Comparison of ENCODE assay signal across 25 cellular contexts in the genomic region with DNA sequence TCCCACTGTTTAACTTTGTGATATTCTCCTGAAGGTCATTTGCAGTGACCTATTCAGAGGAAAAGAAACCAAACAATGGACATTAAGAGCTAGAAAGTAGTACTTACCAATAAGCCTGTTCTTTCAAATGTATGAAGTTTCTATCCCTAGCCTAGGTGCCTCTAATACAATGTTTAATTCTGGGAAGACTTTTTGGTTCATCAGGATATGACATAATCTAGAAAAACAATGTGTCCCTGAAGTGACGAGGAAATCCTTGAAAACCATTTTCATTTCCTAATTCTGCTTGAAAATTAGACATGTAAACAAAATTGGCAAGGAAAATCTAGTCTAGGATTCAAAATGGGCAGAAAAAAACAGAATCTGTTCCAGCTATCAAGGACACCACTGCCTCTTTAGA.
"Had no signal": no experiment of that assay in that cellular context is flagged by ENCODE, and none has a peak within 500 bp of the region (broad histone marks: within the 10 kb centered on the region; RNA-seq: fewer than 3 reads in every experiment).

No MANE protein-coding gene starts in this region.

- ATAC-seq: activated T-helper 17 cell treated with anti-CD3 and anti-CD28 coated beads, Interleukin-2, amount 50 U/mL, for 72 hours; esophagus mucosa; left cardiac atrium; naive thymus-derived CD4-positive, alpha-beta T cell; SK-N-SH treated with all-trans-retinoic acid at 6 μM for 48 hours; T-helper 17 cell; upper lobe of right lung had no signal

- H3K27me3 ChIP-seq: ascending aorta, cardiac muscle cell, right atrium auricular region, stomach, tibial artery, upper lobe of right lung had no signal

- H3K4me3 ChIP-seq: ascending aorta, cardiac muscle cell, right atrium auricular region, stomach, tibial artery, upper lobe of right lung had no signal

- H3K27ac ChIP-seq: cardiac muscle cell, right atrium auricular region, tibial artery, upper lobe of right lung had no signal

- H3K4me1 Mint-ChIP-seq: activated T-helper 17 cell treated with anti-CD3 and anti-CD28 coated beads, Interleukin-2, amount 50 U/mL, for 72 hours had no signal

- H3K9me3 Mint-ChIP-seq: activated T-helper 17 cell treated with anti-CD3 and anti-CD28 coated beads, Interleukin-2, amount 50 U/mL, for 72 hours; brain had no signal

- H3K27ac Mint-ChIP-seq: activated B cell treated with CpG ODN at 0.5 μM for 24 hours; activated CD4-positive, alpha-beta T cell treated with anti-CD3 and anti-CD28 coated beads for 36 hours; activated T-helper 17 cell treated with anti-CD3 and anti-CD28 coated beads, Interleukin-2, amount 50 U/mL, for 72 hours; brain had no signal

- H3K9me3 ChIP-seq: ascending aorta, right atrium auricular region, stomach, tibial artery, upper lobe of right lung had no signal

- DNase-seq: activated B cell treated with CpG ODN at 0.5 μM for 24 hours; activated CD4-positive, alpha-beta T cell treated with anti-CD3 and anti-CD28 coated beads for 36 hours; activated CD8-positive, alpha-beta memory T cell treated with anti-CD3 and anti-CD28 coated beads for 24 hours; activated gamma-delta T cell treated with Interleukin-2 at 50 U/mL for 16 hours; activated T-cell treated with anti-CD3 and anti-CD28 coated beads, Interleukin-2, amount 50 U/mL, for 1 hour; cortex of kidney; foreskin fibroblast; head of caudate nucleus; hippocampal formation; left cardiac atrium; midbrain; naive thymus-derived CD4-positive, alpha-beta T cell; occipital lobe; stimulated activated CD4-positive, alpha-beta T cell treated with anti-CD3 and anti-CD28 coated beads, Interleukin-2, amount 100 ng/mL, for 48 hours; stomach; T-helper 17 cell; tibial artery; upper lobe of right lung had no signal

- H3K4me3 Mint-ChIP-seq: activated B cell treated with CpG ODN at 0.5 μM for 24 hours; activated CD4-positive, alpha-beta T cell treated with anti-CD3 and anti-CD28 coated beads for 36 hours; activated T-helper 17 cell treated with anti-CD3 and anti-CD28 coated beads, Interleukin-2, amount 50 U/mL, for 72 hours; brain; naive thymus-derived CD4-positive, alpha-beta T cell; T-helper 17 cell had no signal

- H3K27me3 Mint-ChIP-seq: activated B cell treated with CpG ODN at 0.5 μM for 24 hours; activated CD4-positive, alpha-beta T cell treated with anti-CD3 and anti-CD28 coated beads for 36 hours; activated T-helper 17 cell treated with anti-CD3 and anti-CD28 coated beads, Interleukin-2, amount 50 U/mL, for 72 hours; naive thymus-derived CD4-positive, alpha-beta T cell; T-helper 17 cell had no signal

- H3K4me1 ChIP-seq: ascending aorta, right atrium auricular region, stomach, tibial artery, upper lobe of right lung had no signal
